28 cellular contexts compared by ENCODE assay signal in the genomic region with DNA sequence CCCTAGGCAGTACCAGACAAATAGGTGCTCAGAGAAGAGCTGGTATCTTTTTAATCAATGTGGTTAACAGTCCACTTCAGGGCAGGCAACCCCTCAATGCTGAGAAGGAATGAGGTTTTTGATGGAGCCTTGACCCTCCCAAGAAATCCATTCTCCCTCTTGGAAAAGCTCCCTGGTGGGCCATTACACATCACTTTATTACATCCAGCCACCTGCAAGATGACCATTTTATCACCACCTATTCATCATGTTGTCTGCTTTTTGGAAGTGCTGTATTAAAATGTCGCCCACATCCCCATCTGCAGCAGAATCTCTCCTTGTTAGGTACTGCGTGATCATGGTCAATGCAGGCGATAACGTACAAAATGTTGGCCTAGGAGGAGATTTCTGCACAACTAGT.
"Had no signal": no experiment of that assay in that cellular context is flagged by ENCODE, and none has a peak within 500 bp of the region (broad histone marks: within the 10 kb centered on the region; RNA-seq: fewer than 3 reads in every experiment).

No MANE protein-coding gene starts in this region.

- DNase-seq: colonic mucosa; cortex of kidney; dermis blood vessel endothelial cell; dorsolateral prefrontal cortex; effector CD4-positive, alpha-beta T cell; effector CD8-positive, alpha-beta T cell; effector memory CD4-positive, alpha-beta T cell; effector memory CD8-positive, alpha-beta T cell; endodermal cell; erythroblast; esophagus squamous epithelium; foreskin fibroblast; foreskin keratinocyte; foreskin melanocyte; gastrocnemius medialis; glutamatergic neuron; head of caudate nucleus; heart left ventricle; heart right ventricle had no signal

- H3K4me1 ChIP-seq: colonic mucosa, esophagus muscularis mucosa, esophagus squamous epithelium, foreskin keratinocyte, gastrocnemius medialis, gastroesophageal sphincter, heart left ventricle, heart right ventricle had no signal

- FAIRE-seq: colon, endometrium, endothelial cell of umbilical vein, frontal cortex had no signal

- H3K9me3 Mint-ChIP-seq: effector memory CD8-positive, alpha-beta T cell; endodermal cell had no signal

- H3K4me3 Mint-ChIP-seq: dendritic cell treated with granulocyte-macrophage colony-stimulating factor and Interleukin-4, amounts not matched to agents 40 ng/mL and 50 ng/mL, for 4 days; effector memory CD8-positive, alpha-beta T cell; endodermal cell had no signal

- H3K27me3 ChIP-seq: colonic mucosa, dorsolateral prefrontal cortex, esophagus muscularis mucosa, esophagus squamous epithelium, foreskin keratinocyte, gastrocnemius medialis, gastroesophageal sphincter, heart left ventricle had no signal

- H3K4me3 ChIP-seq: colonic mucosa, coronary artery, dorsolateral prefrontal cortex, esophagus muscularis mucosa, esophagus squamous epithelium, gastrocnemius medialis, gastroesophageal sphincter, heart left ventricle, heart right ventricle had no signal

- H3K27me3 Mint-ChIP-seq: dendritic cell treated with granulocyte-macrophage colony-stimulating factor and Interleukin-4, amounts not matched to agents 40 ng/mL and 50 ng/mL, for 4 days; effector memory CD8-positive, alpha-beta T cell had no signal

- H3K9me3 ChIP-seq: colonic mucosa, esophagus muscularis mucosa, esophagus squamous epithelium, gastrocnemius medialis, gastroesophageal sphincter, heart left ventricle, heart right ventricle had no signal

- H3K36me3 ChIP-seq: colonic mucosa, esophagus muscularis mucosa, esophagus squamous epithelium, gastrocnemius medialis, gastroesophageal sphincter, heart left ventricle, heart right ventricle had no signal

- H3K27ac ChIP-seq: colonic mucosa, coronary artery, dorsolateral prefrontal cortex, epithelial cell of prostate, esophagus muscularis mucosa, esophagus squamous epithelium, foreskin keratinocyte, gastrocnemius medialis, gastroesophageal sphincter, heart left ventricle, heart right ventricle had no signal

- H3K27ac Mint-ChIP-seq: dendritic cell treated with granulocyte-macrophage colony-stimulating factor and Interleukin-4, amounts not matched to agents 40 ng/mL and 50 ng/mL, for 4 days; effector memory CD8-positive, alpha-beta T cell; endodermal cell had no signal
